9 cellular contexts compared by ENCODE assay signal in genomic region chr17:59634632-59635561, GRCh38. TPM values are rescaled to one million over a fixed set of nuclear protein-coding genes. Genes with fewer than 3 reads are reported as not detected.
DNase-seq lines count a peak whose midpoint lies in the region; ATAC-seq and TF ChIP-seq lines count a peak whose summit lies in the region.
"Had no signal": no experiment of that assay in that cellular context is flagged by ENCODE, and none has a peak within 500 bp of the region (broad histone marks: within the 10 kb centered on the region; RNA-seq: fewer than 3 reads in every experiment).

No MANE protein-coding gene starts in this region.

- H3K4me2 ChIP-seq in KMS-11: peak overlapping the region; percentile 72

- H3K79me2 ChIP-seq in KMS-11 (ENCODE audit: insufficient read depth, low read depth): peaks cover 98% of the 10 kb centered on the region

- H3K4me1 ChIP-seq in KMS-11 (ENCODE audit: low read depth, poor library complexity, severe bottlenecking): peaks cover 93% of the 10 kb centered on the region

- H3K27ac ChIP-seq in KMS-11 (peak overlapping the region; percentile 46), brain microvascular endothelial cell (no peak overlapping the region)

- H2AFZ ChIP-seq in KMS-11 (ENCODE audit: low read depth): no peak overlapping the region

- peak overlapping the region; percentile 8; the same call in 1 of the 2 replicates for H3K9ac ChIP-seq in KMS-11

- in situ Hi-C loops in brain microvascular endothelial cell (cut with HindIII; ENCODE audit: low pct_ligation_motif_present, low sequenced_read_pairs): no loop called here

- no peak overlapping the region for H3K4me3 ChIP-seq in KMS-11 (IDR thresholded peaks at IDR 0.05; ENCODE audit: insufficient read depth, low read depth, low read length)
- no peak overlapping the region for H3K4me3 ChIP-seq in brain microvascular endothelial cell (ENCODE audit: low read depth, low read length)

- peaks cover 57% of the 10 kb centered on the region for H4K20me1 ChIP-seq in KMS-11 (ENCODE audit: insufficient read depth)

- TF ChIP-seq CTCF in KMS-11 (conservative IDR thresholded peaks at IDR 0.05; ENCODE audit: low read depth, low read length) (no peak), natural killer cell (IDR thresholded peaks at IDR 0.05) (no peak), Calu3 (IDR thresholded peaks at IDR 0.05; ENCODE audit: unreplicated experiment) (no peak), brain microvascular endothelial cell (IDR thresholded peaks at IDR 0.05; ENCODE audit: low read depth, low read length, missing control alignments) (no peak)

- no peaks in the 10 kb centered on the region for H3K36me3 ChIP-seq in KMS-11 (ENCODE audit: insufficient read depth)
- H3K36me3 ChIP-seq in brain microvascular endothelial cell (replicated peaks): peaks cover 2% of the 10 kb centered on the region

- peaks cover 30% of the 10 kb centered on the region for H3K36me3 Mint-ChIP-seq in dendritic cell treated with granulocyte-macrophage colony-stimulating factor and Interleukin-4, amounts not matched to agents 40 ng/mL and 50 ng/mL, for 4 days (ENCODE audit: low read depth)
- no peaks in the 10 kb centered on the region for H3K36me3 Mint-ChIP-seq in natural killer cell
- peaks cover 13% of the 10 kb centered on the region for H3K36me3 Mint-ChIP-seq in Calu3 (ENCODE audit: insufficient read depth, unreplicated experiment)

- CTCF ChIA-PET in Calu3 (lab: Charles Lee): interaction anchor here (0.9 kb wide), 1 partner anchor 121 kb away, joined by 3 read pairs; no protein-coding TSS in a partner anchor

- no peaks in the 10 kb centered on the region for H3K9me3 Mint-ChIP-seq in dendritic cell treated with granulocyte-macrophage colony-stimulating factor and Interleukin-4, amounts not matched to agents 40 ng/mL and 50 ng/mL, for 4 days
- H3K9me3 Mint-ChIP-seq in natural killer cell (no peaks in the 10 kb centered on the region), Calu3 (ENCODE audit: low read depth, unreplicated experiment) (no peaks in the 10 kb centered on the region)

- no TSS peak for BruUV-seq in Calu3 (replicated peaks; lab: Mats Ljungman, UMichigan)

- peaks cover 46% of the 10 kb centered on the region for H3K4me1 Mint-ChIP-seq in dendritic cell treated with granulocyte-macrophage colony-stimulating factor and Interleukin-4, amounts not matched to agents 40 ng/mL and 50 ng/mL, for 4 days (ENCODE audit: low read depth)
- peaks cover 40 to 57% of the 10 kb centered on the region in 2 donors for H3K4me1 Mint-ChIP-seq in natural killer cell
- peaks cover 8% of the 10 kb centered on the region for H3K4me1 Mint-ChIP-seq in Calu3 (ENCODE audit: low read depth, unreplicated experiment)

- no peak for ATAC-seq in natural killer cell

- peak overlapping the region; percentile 79 for H3K27ac Mint-ChIP-seq in dendritic cell treated with granulocyte-macrophage colony-stimulating factor and Interleukin-4, amounts not matched to agents 40 ng/mL and 50 ng/mL, for 4 days
- H3K27ac Mint-ChIP-seq in natural killer cell (peak overlapping the region; percentile 77), Calu3 (ENCODE audit: unreplicated experiment) (no peak overlapping the region)

- no peaks in the 10 kb centered on the region for H3K27me3 Mint-ChIP-seq in dendritic cell treated with granulocyte-macrophage colony-stimulating factor and Interleukin-4, amounts not matched to agents 40 ng/mL and 50 ng/mL, for 4 days
- H3K27me3 Mint-ChIP-seq in natural killer cell (ENCODE audit: low read depth in 2 of 2) (no peaks in the 10 kb centered on the region), Calu3 (ENCODE audit: unreplicated experiment) (no peaks in the 10 kb centered on the region)

- H3K27me3 ChIP-seq in KMS-11 (ENCODE audit: insufficient read depth, low read depth) (no peaks in the 10 kb centered on the region), brain microvascular endothelial cell (replicated peaks) (no peaks in the 10 kb centered on the region)

- H3K4me3 Mint-ChIP-seq in dendritic cell treated with granulocyte-macrophage colony-stimulating factor and Interleukin-4, amounts not matched to agents 40 ng/mL and 50 ng/mL, for 4 days: peak overlapping the region; percentile 30
- H3K4me3 Mint-ChIP-seq in natural killer cell (no peak overlapping the region), Calu3 (ENCODE audit: low read depth, unreplicated experiment) (no peak overlapping the region)

- intact Hi-C loops in dendritic cell treated with granulocyte-macrophage colony-stimulating factor and Interleukin-4, amounts not matched to agents 40 ng/mL and 50 ng/mL, for 4 days (cut with micrococcal nuclease): loop anchor here (1.0 kb wide), 1 partner anchor 14 kb away; no protein-coding TSS in a partner anchor
- intact Hi-C loops in natural killer cell (cut with micrococcal nuclease): no loop called here
- intact Hi-C loops in Calu3 (cut with micrococcal nuclease; ENCODE audit: unreplicated experiment): no loop called here

- peak; percentile 53 for DNase-seq in EH (ENCODE audit: low read depth)
- no peak for DNase-seq in natural killer cell
- DNase-seq in Calu3: no peak
- DNase-seq in hypothalamus (lab: John Stamatoyannopoulos, UW): no peak
- DNase-seq in brain microvascular endothelial cell: no peak
- no peak for DNase-seq in NCI-H2227 treated with DMSO at 0.1 percent for 48 hours (lab: John Stamatoyannopoulos, UW)
- DNase-seq: EL had no signal

RNA-seq across cellular contexts. Expression of gene CLTC, which starts 15.2 kb away (rescaled TPM):
- total RNA-seq in natural killer cell (100 to 1,000 TPM; 116 to 127 (median 117) TPM), Calu3 (2022) (187 and 212 TPM in 2 replicates)
